Comparison of ENCODE assay signal across 8 cellular contexts in the genomic region with DNA sequence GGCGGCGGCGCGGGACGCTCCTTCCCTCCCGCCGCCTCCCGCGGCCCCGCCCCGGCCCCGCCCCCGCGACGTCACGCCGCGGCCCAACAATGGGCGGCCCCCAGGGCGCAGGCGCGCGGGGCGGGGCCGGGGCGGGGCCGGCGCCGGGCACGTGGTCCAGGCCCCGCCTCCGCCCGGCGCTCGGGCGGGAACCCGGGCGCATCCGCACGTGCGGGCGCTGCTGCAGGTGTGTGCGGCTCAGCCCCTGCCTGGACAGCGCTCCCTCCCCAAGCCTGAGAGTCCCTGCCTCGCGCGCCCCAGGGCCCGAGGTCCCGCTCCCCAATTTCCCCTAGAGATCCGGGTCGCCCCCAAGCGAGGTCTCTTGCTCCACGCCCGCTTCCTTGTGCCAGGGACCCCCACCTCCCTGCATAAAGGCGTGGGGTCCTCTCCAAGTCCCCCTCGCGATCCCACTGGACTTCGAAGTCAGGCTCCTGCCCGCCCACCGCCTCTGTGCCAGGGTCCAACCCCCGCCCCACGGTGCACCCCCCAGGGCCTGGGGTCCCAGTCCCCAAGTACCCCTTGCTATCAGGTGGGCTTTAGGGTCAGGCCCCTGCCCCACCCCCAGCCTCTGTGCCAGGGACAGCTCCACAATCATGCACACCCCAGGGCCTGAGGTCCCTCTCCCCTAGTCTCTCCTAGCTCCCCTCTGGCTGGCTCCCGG. TPM values are rescaled to one million over a fixed set of nuclear protein-coding genes. Genes with fewer than 3 reads are reported as not detected.
DNase-seq lines count a peak whose midpoint lies in the region; ATAC-seq and TF ChIP-seq lines count a peak whose summit lies in the region.

A gene (minus strand): TSS at position 6 of the 700 bp plus-strand sequence. CDS start 267 bp downstream, outside the sequence.

- peak; percentile 8 to 32 for DNase-seq in AML-193 (lab: John Stamatoyannopoulos, UW)
- DNase-seq in NAMALWA (ENCODE audit: low spot score): peak; percentile 85
- peak; percentile 71 for DNase-seq in WERI-Rb-1
- DNase-seq in brain microvascular endothelial cell: peak; percentile 9

- no peaks in the 10 kb centered on the region for H3K27me3 ChIP-seq in WERI-Rb-1 (ENCODE audit: insufficient read depth, low read depth, severe bottlenecking)
- H3K27me3 ChIP-seq in brain microvascular endothelial cell (replicated peaks): no peaks in the 10 kb centered on the region
- H3K27me3 ChIP-seq in skeletal muscle tissue (ENCODE audit: control insufficient read depth in 3 of 3, insufficient read depth in 3 of 3, low read length in 3 of 3): peaks cover 2 to 11% (median 10%) of the 10 kb centered on the region in 3 donors

- H3K27ac ChIP-seq in WERI-Rb-1: peak within 1 kb of the TSS; percentile 99
- H3K27ac ChIP-seq in brain microvascular endothelial cell: peak within 1 kb of the TSS; percentile 86
- H3K27ac ChIP-seq in skeletal muscle tissue (ENCODE audit: low read depth, low read length): no peak within 1 kb of the TSS

- H3K4me3 ChIP-seq in WERI-Rb-1 (ENCODE audit: low read depth, low read length): peak within 1 kb of the TSS; percentile 82
- H3K4me3 ChIP-seq in brain microvascular endothelial cell (ENCODE audit: low read depth, low read length): peak within 1 kb of the TSS; percentile 79
- peak within 1 kb of the TSS; percentile 82 for H3K4me3 ChIP-seq in iPS-18c (ENCODE audit: insufficient read depth, low read depth, low read length)
- H3K4me3 ChIP-seq in skeletal muscle tissue (ENCODE audit: low read length in 3 of 3): peak within 1 kb of the TSS in 2 of 3 donors; percentile 46 to 70

- H3K9ac ChIP-seq in skeletal muscle tissue (ENCODE audit: low read depth in 1 of 3, low read length in 3 of 3): peak within 1 kb of the TSS in 1 of 3 donors; percentile 62

- peak; percentile 57 for ATAC-seq in GM19463 (IDR thresholded peaks at IDR 0.05; ENCODE audit: unreplicated experiment)
- ATAC-seq in GM21367 (IDR thresholded peaks at IDR 0.05; ENCODE audit: unreplicated experiment): no peak

- TF ChIP-seq CTCF in WERI-Rb-1 (IDR thresholded peaks at IDR 0.05; ENCODE audit: low read depth, low read length): no peak
- TF ChIP-seq CTCF in brain microvascular endothelial cell (IDR thresholded peaks at IDR 0.05; ENCODE audit: low read depth, low read length, missing control alignments): no peak

- H3K4me1 ChIP-seq in skeletal muscle tissue (ENCODE audit: control insufficient read depth in 3 of 3, insufficient read depth in 3 of 3, low read length in 3 of 3): peaks cover 4 to 5% (median 4%) of the 10 kb centered on the region in 3 donors

- H3K36me3 ChIP-seq in WERI-Rb-1 (peaks cover 33% of the 10 kb centered on the region), brain microvascular endothelial cell (replicated peaks) (peaks cover 2% of the 10 kb centered on the region), skeletal muscle tissue (ENCODE audit: control insufficient read depth in 3 of 3, insufficient read depth in 3 of 3, low read length in 3 of 3) (no peaks in the 10 kb centered on the region)

- in situ Hi-C loops in brain microvascular endothelial cell (cut with HindIII; ENCODE audit: low pct_ligation_motif_present, low sequenced_read_pairs): no loop called here

- peaks cover 8% of the 10 kb centered on the region for H3K9me3 ChIP-seq in WERI-Rb-1 (ENCODE audit: severe bottlenecking)
- H3K9me3 ChIP-seq in iPS-18c (ENCODE audit: control insufficient read depth, insufficient read depth, low read length): peaks cover 6% of the 10 kb centered on the region
- no peaks in the 10 kb centered on the region for H3K9me3 ChIP-seq in skeletal muscle tissue (ENCODE audit: control insufficient read depth in 3 of 3, low read length in 3 of 3)

RNA-seq across cellular contexts. Expression of the gene that starts here (rescaled TPM):
- 21.4 TPM for total RNA-seq in skeletal muscle tissue

Comparison
In these comparisons a context has a peak if more than half of its experiments do, and no peak if none do; other contexts are left out.
1. DNase-seq: peak in every context shown above with its lines; median percentile 85 in NAMALWA; 71 in WERI-Rb-1; 20 in AML-193; 9 in brain microvascular endothelial cell.